ENCODE assay signal across 19 cellular contexts in genomic region chr20:7938058-7938457, GRCh38. TPM values are rescaled to one million over a fixed set of nuclear protein-coding genes. Genes with fewer than 3 reads are reported as not detected.
"Had no signal": no experiment of that assay in that cellular context is flagged by ENCODE, and none has a peak within 500 bp of the region (broad histone marks: within the 10 kb centered on the region; RNA-seq: fewer than 3 reads in every experiment).

No MANE protein-coding gene starts in this region.

- DNase-seq: activated B cell treated with CpG ODN at 0.5 μM for 24 hours; activated CD4-positive, alpha-beta T cell treated with anti-CD3 and anti-CD28 coated beads for 1 hour; activated CD4-positive, alpha-beta T cell treated with anti-CD3 and anti-CD28 coated beads, Interleukin-2, amount 10 ng/mL, durations not matched to agents 24 days and 14 days; activated CD4-positive, alpha-beta T cell treated with anti-CD3 and anti-CD28 coated beads, Interleukin-2, amount 50 U/mL, for 48 hours; activated CD8-positive, alpha-beta memory T cell treated with anti-CD3 and anti-CD28 coated beads, Interleukin-2, amount 10 ng/mL, durations not matched to agents 7 days and 5 days; activated effector memory CD4-positive, alpha-beta T cell treated with Interleukin-2 at 50 U/mL for 16 hours; activated naive CD4-positive, alpha-beta T cell; activated T-cell treated with anti-CD3 and anti-CD28 coated beads, Interleukin-2, amount 50 U/mL, for 24 hours; aorta; NCI-H146; NCI-H187 treated with DMSO at 0.1 percent for 48 hours; NCI-H2081 treated with DMSO at 0.1 percent for 48 hours; NCI-H446; NCI-H524; PC-3; SHP77 treated with DMSO at 0.1 percent for 48 hours had no signal

- H3K27ac ChIP-seq: breast epithelium had no signal

- ATAC-seq: activated CD8-positive, alpha-beta memory T cell treated with anti-CD3 and anti-CD28 coated beads, Interleukin-2, amount 10 ng/mL, durations not matched to agents 7 days and 5 days; PC-3 had no signal

RNA-seq across cellular contexts. Expression of gene HAO1, which starts 2.2 kb away (rescaled TPM):
- total RNA-seq: activated B cell treated with CpG ODN at 0.5 μM for 24 hours; activated CD4-positive, alpha-beta T cell treated with anti-CD3 and anti-CD28 coated beads, Interleukin-2, amount 10 ng/mL, durations not matched to agents 24 days and 14 days; activated CD8-positive, alpha-beta memory T cell treated with anti-CD3 and anti-CD28 coated beads, Interleukin-2, amount 10 ng/mL, durations not matched to agents 7 days and 5 days; activated T-helper 1 cell treated with anti-CD3 and anti-CD28 coated beads, Interleukin-12 subunit alpha, Interleukin-12 subunit beta, Interleukin-2, Interleukin-4 antibody, amounts not matched to agents 30 ng/mL and 10 ng/mL and 1 ng/mL, durations not matched to agents 14 hours and 24 hours and 36 hours; aorta; breast epithelium; SK-MEL-5 had no signal
- polyA plus RNA-seq: aorta had no signal
